Comparison of ENCODE assay signal across 15 cellular contexts in the genomic region with DNA sequence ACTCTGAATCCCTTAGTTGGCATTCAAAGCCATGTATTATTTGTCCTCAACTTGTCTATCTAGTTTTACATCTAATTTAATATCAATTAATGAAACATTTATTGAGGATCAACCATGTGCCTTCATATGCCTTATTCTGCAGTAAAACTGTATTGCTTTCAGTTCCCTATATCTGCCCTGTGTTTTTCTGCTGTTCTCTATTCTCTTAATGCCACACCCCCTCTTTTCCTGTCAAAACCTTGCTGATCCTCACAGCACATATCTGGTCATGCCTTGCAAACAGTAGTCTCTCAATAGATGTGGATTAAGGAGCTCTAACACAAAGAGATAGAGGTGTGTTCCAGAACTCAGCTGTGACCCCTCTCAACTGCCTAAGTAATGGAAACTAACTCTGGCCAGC. TPM values are rescaled to one million over a fixed set of nuclear protein-coding genes. Genes with fewer than 3 reads are reported as not detected.
A peak's percentile ranks its signal among the peaks of the same experiment; 100 is the strongest.
DNase-seq lines count a peak whose midpoint lies in the region; ATAC-seq and TF ChIP-seq lines count a peak whose summit lies in the region.
"Had no signal": no experiment of that assay in that cellular context is flagged by ENCODE, and none has a peak within 500 bp of the region (broad histone marks: within the 10 kb centered on the region; RNA-seq: fewer than 3 reads in every experiment).

No MANE protein-coding gene starts in this region.

- peak overlapping the region; percentile 85 for H3K4me3 Mint-ChIP-seq in dendritic cell treated with granulocyte-macrophage colony-stimulating factor and Interleukin-4, amounts not matched to agents 40 ng/mL and 50 ng/mL, for 4 days
- H3K4me3 Mint-ChIP-seq: activated CD4-positive, alpha-beta memory T cell treated with anti-CD3 and anti-CD28 coated beads for 36 hours; activated naive CD8-positive, alpha-beta T cell treated with anti-CD3 and anti-CD28 coated beads, Interleukin-2, amount 10 ng/mL, durations not matched to agents 7 days and 5 days had no signal

- H3K9me3 ChIP-seq in breast epithelium, result no peaks in the 10 kb centered on the region
- H3K9me3 ChIP-seq: gastroesophageal sphincter, SK-N-SH, suprapubic skin had no signal

- no peaks in the 10 kb centered on the region for H3K36me3 ChIP-seq in breast epithelium

- H3K27me3 Mint-ChIP-seq in dendritic cell treated with granulocyte-macrophage colony-stimulating factor and Interleukin-4, amounts not matched to agents 40 ng/mL and 50 ng/mL, for 4 days, result no peaks in the 10 kb centered on the region
- H3K27me3 Mint-ChIP-seq: activated CD4-positive, alpha-beta memory T cell treated with anti-CD3 and anti-CD28 coated beads for 36 hours; activated naive CD8-positive, alpha-beta T cell treated with anti-CD3 and anti-CD28 coated beads, Interleukin-2, amount 10 ng/mL, durations not matched to agents 7 days and 5 days had no signal

- no peaks in the 10 kb centered on the region for H3K27me3 ChIP-seq in breast epithelium
- H3K27me3 ChIP-seq: gastroesophageal sphincter, suprapubic skin had no signal

- TF ChIP-seq CTCF in GM13976 (IDR thresholded peaks at IDR 0.05; ENCODE audit: borderline replicate concordance, control extremely low read depth, extremely low read depth, insufficient read depth, missing control alignments), result no peak
- TF ChIP-seq CTCF in breast epithelium (IDR thresholded peaks at IDR 0.05), result no peak

- no peak overlapping the region for H3K27ac ChIP-seq in breast epithelium
- H3K27ac ChIP-seq: gastroesophageal sphincter, suprapubic skin had no signal

- H3K4me3 ChIP-seq in breast epithelium, result no peak overlapping the region
- H3K4me3 ChIP-seq: gastroesophageal sphincter had no signal

- H3K9me3 Mint-ChIP-seq in dendritic cell treated with granulocyte-macrophage colony-stimulating factor and Interleukin-4, amounts not matched to agents 40 ng/mL and 50 ng/mL, for 4 days, result no peaks in the 10 kb centered on the region
- H3K9me3 Mint-ChIP-seq: activated CD4-positive, alpha-beta memory T cell treated with anti-CD3 and anti-CD28 coated beads for 36 hours; activated naive CD8-positive, alpha-beta T cell treated with anti-CD3 and anti-CD28 coated beads, Interleukin-2, amount 10 ng/mL, durations not matched to agents 7 days and 5 days had no signal

- no peak for TF ChIP-seq POLR2A in breast epithelium (IDR thresholded peaks at IDR 0.05)

- H3K4me1 ChIP-seq in breast epithelium, result no peaks in the 10 kb centered on the region

- H3K36me3 Mint-ChIP-seq in dendritic cell treated with granulocyte-macrophage colony-stimulating factor and Interleukin-4, amounts not matched to agents 40 ng/mL and 50 ng/mL, for 4 days (ENCODE audit: low read depth), result peaks cover 29% of the 10 kb centered on the region

- intact Hi-C loops in dendritic cell treated with granulocyte-macrophage colony-stimulating factor and Interleukin-4, amounts not matched to agents 40 ng/mL and 50 ng/mL, for 4 days (cut with micrococcal nuclease), result loop anchor here (1.0 to 5.0 kb wide), 2 partner anchors 9 to 251 kb away; partner anchors contain the start of genes PPIL6 and SMPD2
- intact Hi-C loops in breast epithelium (cut with DNase I; ENCODE audit: low total_unique reads), result loop anchor here (10.0 kb wide), 1 partner anchor 482 kb away; the partner anchor contains the start of gene WASF1

- in situ Hi-C loops in GM13976 (cut with MboI; ENCODE audit: low sequenced_read_pairs, unreplicated experiment), result no loop called here

- peak; percentile 28 for DNase-seq in GM13976 (ENCODE audit: low spot score)
- no peak for DNase-seq in NCI-H2227 (lab: John Stamatoyannopoulos, UW; ENCODE audit: unreplicated experiment)
- no peak for DNase-seq in breast epithelium (ENCODE audit: low spot score in 2 of 2)
- DNase-seq in NCI-H524 (lab: John Stamatoyannopoulos, UW), result no peak
- DNase-seq: activated CD4-positive, alpha-beta memory T cell treated with anti-CD3 and anti-CD28 coated beads for 36 hours; activated naive CD8-positive, alpha-beta T cell treated with anti-CD3 and anti-CD28 coated beads, Interleukin-2, amount 10 ng/mL, durations not matched to agents 7 days and 5 days; left ventricle myocardium superior; NCI-H446; SK-N-SH had no signal

- H3K27ac Mint-ChIP-seq in dendritic cell treated with granulocyte-macrophage colony-stimulating factor and Interleukin-4, amounts not matched to agents 40 ng/mL and 50 ng/mL, for 4 days, result peak overlapping the region; percentile 96
- H3K27ac Mint-ChIP-seq: activated CD4-positive, alpha-beta memory T cell treated with anti-CD3 and anti-CD28 coated beads for 36 hours; activated naive CD8-positive, alpha-beta T cell treated with anti-CD3 and anti-CD28 coated beads, Interleukin-2, amount 10 ng/mL, durations not matched to agents 7 days and 5 days had no signal

- ATAC-seq in GM21515 (IDR thresholded peaks at IDR 0.05; ENCODE audit: unreplicated experiment) (peak; percentile 48), HG03520 (IDR thresholded peaks at IDR 0.05; ENCODE audit: unreplicated experiment) (peak; percentile 31), GM21423 (IDR thresholded peaks at IDR 0.05; ENCODE audit: unreplicated experiment) (no peak)
- ATAC-seq: gastroesophageal sphincter, left ventricle myocardium superior had no signal

- peaks cover 56% of the 10 kb centered on the region for H3K4me1 Mint-ChIP-seq in dendritic cell treated with granulocyte-macrophage colony-stimulating factor and Interleukin-4, amounts not matched to agents 40 ng/mL and 50 ng/mL, for 4 days (ENCODE audit: low read depth)

RNA-seq across cellular contexts. Expression of gene FIG4, which starts 2.0 kb away (rescaled TPM):
- 10 to 100 TPM; 18.2 to 29.6 (median 18.4) TPM for total RNA-seq in breast epithelium

RNA-seq across cellular contexts. Expression of gene AK9, which starts 2.1 kb away (rescaled TPM):
- total RNA-seq in breast epithelium, result 10 to 100 TPM in 2 of 3 donors, 1 to 10 TPM in 1; 8.8 to 23.9 (median 20.0) TPM
